15 cellular contexts compared by ENCODE assay signal in the genomic region with DNA sequence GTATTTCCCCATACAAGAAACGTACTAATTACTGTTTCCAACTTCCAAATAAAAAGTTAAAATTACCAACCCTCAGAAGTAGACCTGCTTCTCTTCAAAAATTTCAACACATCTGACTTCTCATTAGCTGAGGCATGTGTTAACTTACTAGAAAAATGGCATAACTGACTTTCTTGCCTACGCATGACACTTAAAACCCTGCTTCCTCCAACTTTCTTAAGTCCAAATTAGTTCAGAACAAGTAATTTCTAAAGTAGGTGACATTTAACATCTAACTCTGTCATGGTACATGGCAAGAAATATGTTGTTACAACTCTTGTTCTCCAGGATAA. TPM values are rescaled to one million over a fixed set of nuclear protein-coding genes. Genes with fewer than 3 reads are reported as not detected.
A peak's percentile ranks its signal among the peaks of the same experiment; 100 is the strongest.
DNase-seq lines count a peak whose midpoint lies in the region; ATAC-seq, FAIRE-seq and TF ChIP-seq lines count a peak whose summit lies in the region.
"Had no signal": no experiment of that assay in that cellular context is flagged by ENCODE, and none has a peak within 500 bp of the region (broad histone marks: within the 10 kb centered on the region; RNA-seq: fewer than 3 reads in every experiment).

No MANE protein-coding gene starts in this region.

- H4K8ac ChIP-seq in IMR-90 (ENCODE audit: low read depth in 2 of 2, low read length in 2 of 2): no peak overlapping the region

- H3K27ac ChIP-seq in IMR-90 (ENCODE audit: insufficient read depth, low read length) (no peak overlapping the region), pancreas (no peak overlapping the region), Peyer's patch (peak overlapping the region in 1 of 4 donors; percentile 59)

- H4K91ac ChIP-seq in IMR-90 (ENCODE audit: insufficient read depth, low read depth, low read length): no peak overlapping the region

- no TSS peak for BruUV-seq in IMR-90 (replicated peaks; lab: Mats Ljungman, UMichigan)

- no peak overlapping the region for H2AK5ac ChIP-seq in IMR-90 (ENCODE audit: low read depth, low read length)

- no peak for TF ChIP-seq POLR2A in IMR-90 (IDR thresholded peaks at IDR 0.05; ENCODE audit: low read depth, low read length)
- TF ChIP-seq POLR2A in Peyer's patch (IDR thresholded peaks at IDR 0.05): no peak

- no peaks in the 10 kb centered on the region for H3K27me3 Mint-ChIP-seq in activated T-helper 17 cell treated with anti-CD3 and anti-CD28 coated beads, Interleukin-2, amount 50 U/mL, for 72 hours

- H2BK15ac ChIP-seq in IMR-90 (ENCODE audit: low read depth, low read length): no peak overlapping the region

- no peak overlapping the region for H2AK9ac ChIP-seq in IMR-90 (replicated peaks; ENCODE audit: low read depth, low read length, poor library complexity)

- no peak overlapping the region for H3K4me2 ChIP-seq in IMR-90 (ENCODE audit: low read depth, low read length)

- no peak overlapping the region for H3K56ac ChIP-seq in IMR-90 (ENCODE audit: extremely low read depth, insufficient read depth, low read length)

- no peak overlapping the region for H3K14ac ChIP-seq in IMR-90 (replicated peaks; ENCODE audit: low read depth, low read length)

- H3K9me3 ChIP-seq in IMR-90 (ENCODE audit: control insufficient read depth, insufficient read depth, low read length) (no peaks in the 10 kb centered on the region), pancreas (no peaks in the 10 kb centered on the region), Peyer's patch (no peaks in the 10 kb centered on the region)
- H3K9me3 ChIP-seq: Caco-2 had no signal

- H3K4me3 Mint-ChIP-seq in activated T-helper 17 cell treated with anti-CD3 and anti-CD28 coated beads, Interleukin-2, amount 50 U/mL, for 72 hours: peak overlapping the region; percentile 99
- H3K4me3 Mint-ChIP-seq: activated T-helper 1 cell treated with anti-CD3 and anti-CD28 coated beads, Interleukin-12 subunit alpha, Interleukin-12 subunit beta, Interleukin-2, Interleukin-4 antibody, amounts not matched to agents 30 ng/mL and 10 ng/mL and 1 ng/mL, durations not matched to agents 14 hours and 24 hours and 36 hours had no signal

- CTCF ChIA-PET in IMR-90 (lab: Yijun Ruan, JAX): no interaction called here

- no peak overlapping the region for H4K5ac ChIP-seq in IMR-90 (ENCODE audit: low read depth, low read length)

- peaks cover 0 to 71% of the 10 kb centered on the region in 2 experiments; a peak in 2 of 4 replicates for H3K79me1 ChIP-seq in IMR-90 (ENCODE audit: low read depth in 1 of 2, low read length in 2 of 2)

- no peak overlapping the region for H3K18ac ChIP-seq in IMR-90 (ENCODE audit: low read depth, low read length)

- H2BK20ac ChIP-seq in IMR-90 (ENCODE audit: low read depth, low read length): no peak overlapping the region

- H4K20me1 ChIP-seq in IMR-90 (ENCODE audit: insufficient read depth, low read length): peaks cover 95% of the 10 kb centered on the region

- no peak overlapping the region for H2BK5ac ChIP-seq in IMR-90 (ENCODE audit: low read depth, low read length, poor library complexity, severe bottlenecking)

- H3K4me1 ChIP-seq in IMR-90 (ENCODE audit: control insufficient read depth, insufficient read depth, low read length) (peaks cover 35% of the 10 kb centered on the region), pancreas (peaks cover 51 to 61% (median 55%) of the 10 kb centered on the region in 3 donors), Peyer's patch (peaks cover 15 to 89% (median 45%) of the 10 kb centered on the region in 4 donors)

- no peak overlapping the region for H2AFZ ChIP-seq in IMR-90 (replicated peaks; ENCODE audit: low read length, poor library complexity)

- dilution Hi-C loops in IMR-90 (cut with HindIII; ENCODE audit: low sequenced_read_pairs, unreplicated experiment): no loop called here

- H3K36me3 ChIP-seq in IMR-90 (ENCODE audit: control insufficient read depth, insufficient read depth, low read length): no peaks in the 10 kb centered on the region
- no peaks in the 10 kb centered on the region for H3K36me3 ChIP-seq in pancreas
- H3K36me3 ChIP-seq in Peyer's patch: no peaks in the 10 kb centered on the region

- POLR2A ChIA-PET in IMR-90 (lab: Charles Lee; ENCODE audit: unreplicated experiment): no interaction called here

- H3K27me3 ChIP-seq in IMR-90 (ENCODE audit: control insufficient read depth, insufficient read depth, low read length) (no peaks in the 10 kb centered on the region), pancreas (no peaks in the 10 kb centered on the region), Peyer's patch (no peaks in the 10 kb centered on the region)

- no peak for TF ChIP-seq RAD21 in IMR-90 (IDR thresholded peaks at IDR 0.05; ENCODE audit: low read length)

- peak; percentile 58 for DNase-seq in SIG-M5 treated with dmso at 0.1 percent for 504 hours (lab: John Stamatoyannopoulos, UW; ENCODE audit: unreplicated experiment)
- DNase-seq in SIG-M5 (lab: John Stamatoyannopoulos, UW): no peak
- no peak for DNase-seq in IMR-90
- DNase-seq in putamen (ENCODE audit: low spot score): peak; percentile 43
- no peak for DNase-seq in pancreas
- DNase-seq in GM19239 (ENCODE audit: insufficient read length, low spot score): no peak
- no peak for DNase-seq in Peyer's patch
- DNase-seq: 8988T, Caco-2, HCEC 1CT, Karpas-422, NCI-H2029 had no signal

- ATAC-seq in IMR-90 (ENCODE audit: low read depth) (no peak), pancreas (no peak)
- ATAC-seq in activated T-helper 17 cell treated with anti-CD3 and anti-CD28 coated beads, Interleukin-2, amount 50 U/mL, for 72 hours (replicated peaks): no peak

- H2BK120ac ChIP-seq in IMR-90 (ENCODE audit: low read depth, low read length): no peak overlapping the region

- H3K4me3 ChIP-seq in IMR-90 (ENCODE audit: insufficient read depth, low read depth, low read length) (no peak overlapping the region), pancreas (no peak overlapping the region), Peyer's patch (no peak overlapping the region)

- no peak for FAIRE-seq in pancreas (lab: Jason Lieb, UNC)
- FAIRE-seq in GM19239 (lab: Jason Lieb, UNC): no peak
- FAIRE-seq: astrocyte had no signal

- peaks cover 41% of the 10 kb centered on the region for H3K9me1 ChIP-seq in IMR-90 (ENCODE audit: insufficient read depth, low read length)

- H3K9me3 Mint-ChIP-seq in activated T-helper 17 cell treated with anti-CD3 and anti-CD28 coated beads, Interleukin-2, amount 50 U/mL, for 72 hours: no peaks in the 10 kb centered on the region
- H3K9me3 Mint-ChIP-seq: activated T-helper 1 cell treated with anti-CD3 and anti-CD28 coated beads, Interleukin-12 subunit alpha, Interleukin-12 subunit beta, Interleukin-2, Interleukin-4 antibody, amounts not matched to agents 30 ng/mL and 10 ng/mL and 1 ng/mL, durations not matched to agents 14 hours and 24 hours and 36 hours had no signal

- intact Hi-C loops in IMR-90 (cut with micrococcal nuclease): no loop called here
- intact Hi-C loops in pancreas (cut with DNase I): no loop called here

- H3K36me3 Mint-ChIP-seq in activated T-helper 17 cell treated with anti-CD3 and anti-CD28 coated beads, Interleukin-2, amount 50 U/mL, for 72 hours (ENCODE audit: low read depth): peaks cover 13% of the 10 kb centered on the region

- no peak overlapping the region for H3K4ac ChIP-seq in IMR-90 (ENCODE audit: low read depth, low read length)

- no CpG with 5 or more reads among the region's 2 CpGs for WGBS in IMR-90 (ENCODE audit: extremely low coverage in 2 of 2, insufficient read length in 1 of 2), 2 experiments
- WGBS in pancreas, 2 donors: 73 to 78% methylated on average over 2 of the region's 2 CpGs

- H3K23ac ChIP-seq in IMR-90 (ENCODE audit: low read depth, low read length): peak overlapping the region; percentile 45; the same call in 1 of the 2 replicates

- H3K9ac ChIP-seq in IMR-90 (ENCODE audit: low read depth, low read length): no peak overlapping the region

- in situ Hi-C loops in IMR-90 (cut with MboI; ENCODE audit: low sequenced_read_pairs): no loop called here

- H3K27ac Mint-ChIP-seq in activated T-helper 17 cell treated with anti-CD3 and anti-CD28 coated beads, Interleukin-2, amount 50 U/mL, for 72 hours: peak overlapping the region; percentile 95
- H3K27ac Mint-ChIP-seq: activated T-helper 1 cell treated with anti-CD3 and anti-CD28 coated beads, Interleukin-12 subunit alpha, Interleukin-12 subunit beta, Interleukin-2, Interleukin-4 antibody, amounts not matched to agents 30 ng/mL and 10 ng/mL and 1 ng/mL, durations not matched to agents 14 hours and 24 hours and 36 hours had no signal

- peaks cover 56% of the 10 kb centered on the region for H3K4me1 Mint-ChIP-seq in activated T-helper 17 cell treated with anti-CD3 and anti-CD28 coated beads, Interleukin-2, amount 50 U/mL, for 72 hours

- TF ChIP-seq CTCF in IMR-90 (conservative IDR thresholded peaks at IDR 0.05; ENCODE audit: low read depth, low read length) (no peak), pancreas (IDR thresholded peaks at IDR 0.05) (no peak), Peyer's patch (IDR thresholded peaks at IDR 0.05) (no peak)

TF ChIP-seq in IMR-90, 13 proteins besides CTCF, POLR2A, EP300 and RAD21 (continues in another document):
- TF ChIP-seq, protein P1, sequence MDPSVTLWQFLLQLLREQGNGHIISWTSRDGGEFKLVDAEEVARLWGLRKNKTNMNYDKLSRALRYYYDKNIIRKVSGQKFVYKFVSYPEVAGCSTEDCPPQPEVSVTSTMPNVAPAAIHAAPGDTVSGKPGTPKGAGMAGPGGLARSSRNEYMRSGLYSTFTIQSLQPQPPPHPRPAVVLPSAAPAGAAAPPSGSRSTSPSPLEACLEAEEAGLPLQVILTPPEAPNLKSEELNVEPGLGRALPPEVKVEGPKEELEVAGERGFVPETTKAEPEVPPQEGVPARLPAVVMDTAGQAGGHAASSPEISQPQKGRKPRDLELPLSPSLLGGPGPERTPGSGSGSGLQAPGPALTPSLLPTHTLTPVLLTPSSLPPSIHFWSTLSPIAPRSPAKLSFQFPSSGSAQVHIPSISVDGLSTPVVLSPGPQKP (IDR thresholded peaks at IDR 0.05; ENCODE audit: borderline replicate concordance, low read depth, low read length): no peak
- TF ChIP-seq SMC3 (IDR thresholded peaks at IDR 0.05; ENCODE audit: low read depth, low read length): no peak
- no peak for TF ChIP-seq MAZ (IDR thresholded peaks at IDR 0.05; ENCODE audit: borderline replicate concordance, low read depth, low read length)
- no peak for TF ChIP-seq CEBPB (IDR thresholded peaks at IDR 0.05; ENCODE audit: low read depth, low read length)
- TF ChIP-seq MAFK (IDR thresholded peaks at IDR 0.05; ENCODE audit: low read depth, low read length): no peak
- no peak for TF ChIP-seq MXI1 (IDR thresholded peaks at IDR 0.05; ENCODE audit: borderline replicate concordance, low read depth, low read length)
- TF ChIP-seq BHLHE40 (IDR thresholded peaks at IDR 0.05; ENCODE audit: low read depth, low read length): no peak
- no peak for TF ChIP-seq RFX5 (IDR thresholded peaks at IDR 0.05; ENCODE audit: low read depth, low read length)

RNA-seq across cellular contexts. Expression of a gene that starts 6.7 kb away (rescaled TPM):
- total RNA-seq in IMR-90 (2012; rRNA removed) (28.3 and 45.8 TPM in 2 replicates), pancreas (10 to 100 TPM; 37.1 to 56.5 (median 40.6) TPM), Peyer's patch (100 to 1,000 TPM; 125 to 139 (median 130) TPM)
- polyA plus RNA-seq in IMR-90 (2012; rRNA removed) (13.9 and 17.8 TPM in 2 replicates), pancreas (10 to 100 TPM; 13.0 to 30.2 TPM)
- 3.1 and 3.8 TPM in 2 replicates for polyA plus RNA-seq in IMR-90 (2012; cell fraction: cytosol; rRNA removed)
- 10.5 and 40.9 TPM in 2 replicates for polyA plus RNA-seq in IMR-90 (2012; cell fraction: nucleus; rRNA removed; ENCODE audit: low replicate concordance)
- 100 to 1,000 TPM; 157 to 181 TPM for total RNA-seq in activated T-helper 17 cell treated with anti-CD3 and anti-CD28 coated beads, Interleukin-2, amount 50 U/mL, for 72 hours

Comparison
In these comparisons a context has a peak if more than half of its experiments do, and no peak if none do; other contexts are left out.
1. DNase-seq: peak in SIG-M5 treated with dmso at 0.1 percent for 504 hours (single experiment) and putamen (single experiment); none in SIG-M5 (single experiment), IMR-90 (single experiment), pancreas (0 of 6), GM19239 (single experiment) and Peyer's patch (0 of 3).